ENCODE assay signal across 8 cellular contexts in the genomic region with DNA sequence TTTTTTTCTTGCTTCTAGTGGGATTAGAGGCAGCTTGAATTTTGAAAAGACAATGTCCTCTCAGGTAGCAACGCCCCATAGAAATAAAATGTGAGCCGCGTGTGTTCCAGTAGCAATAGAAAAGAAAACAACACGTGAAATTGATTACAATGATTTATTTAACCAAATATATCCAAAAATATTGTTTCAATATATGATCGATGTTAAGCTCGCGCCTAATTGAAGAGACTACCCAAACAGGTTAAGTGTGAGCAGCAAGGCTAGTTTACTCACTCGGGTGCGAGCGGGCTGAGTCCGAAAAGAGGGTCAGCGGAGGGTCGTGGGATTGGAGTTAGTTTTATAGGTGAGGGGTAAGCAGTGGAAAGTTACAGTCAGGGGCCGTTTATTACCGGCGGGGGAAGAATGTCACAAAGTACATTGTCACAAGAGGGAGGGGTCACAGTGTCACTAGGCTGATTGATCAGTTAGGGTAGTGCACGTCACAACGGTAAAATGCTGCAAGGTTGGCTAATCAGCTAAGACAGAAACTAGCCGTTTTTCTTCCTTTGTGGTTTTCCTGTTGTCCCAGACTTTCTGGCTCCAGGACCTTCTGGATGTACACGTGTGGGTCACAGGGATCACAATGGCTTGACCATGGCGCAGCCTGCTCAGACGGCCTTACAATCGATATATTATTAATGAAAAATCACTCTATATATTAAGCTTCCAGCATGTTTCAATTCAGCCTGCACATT. TPM values are rescaled to one million over a fixed set of nuclear protein-coding genes. Genes with fewer than 3 reads are reported as not detected.
DNase-seq lines count a peak whose midpoint lies in the region; ATAC-seq and TF ChIP-seq lines count a peak whose summit lies in the region.

No MANE protein-coding gene starts in this region.

- peak; percentile 57 for ATAC-seq in memory B cell (ENCODE audit: low read depth)
- ATAC-seq in GM21786 (IDR thresholded peaks at IDR 0.05; ENCODE audit: unreplicated experiment): no peak
- ATAC-seq in HG02840 (IDR thresholded peaks at IDR 0.05; ENCODE audit: low FRiP score, unreplicated experiment): no peak

- no peak for TF ChIP-seq CTCF in brain (conservative IDR thresholded peaks at IDR 0.05)

- peak overlapping the region; percentile 73 for H3K27ac ChIP-seq in CD8-positive, alpha-beta memory T cell (ENCODE audit: low read depth, low read length)

- no peaks in the 10 kb centered on the region for H3K9me3 Mint-ChIP-seq in CD8-positive, alpha-beta memory T cell
- H3K9me3 Mint-ChIP-seq in brain (peaks cover 20 to 48% (median 39%) of the 10 kb centered on the region in 5 experiments), memory B cell (peaks cover 2% of the 10 kb centered on the region)

- CTCF ChIA-PET in CD8-positive, alpha-beta memory T cell (lab: Charles Lee): no interaction called here

- H3K27me3 ChIP-seq in CD8-positive, alpha-beta memory T cell (ENCODE audit: insufficient read depth, low read length, poor library complexity, severe bottlenecking): no peaks in the 10 kb centered on the region

- H3K36me3 Mint-ChIP-seq in CD8-positive, alpha-beta memory T cell: peaks cover 0 to 5% (median 4%) of the 10 kb centered on the region in 3 donors
- H3K36me3 Mint-ChIP-seq in brain (peaks cover 34% of the 10 kb centered on the region), memory B cell (peaks cover 7% of the 10 kb centered on the region)

- DNase-seq in CD8-positive, alpha-beta memory T cell: peak in 1 of 5 donors; percentile 12
- peak; percentile 25 to 29 for DNase-seq in Kasumi-1 (lab: John Stamatoyannopoulos, UW)
- peak in 1 of 2 donors; percentile 20 for DNase-seq in memory B cell (ENCODE audit: low spot score in 2 of 2)
- no peak for DNase-seq in activated gamma-delta T cell (lab: John Stamatoyannopoulos, UW)
- no peak for DNase-seq in HT-29 (ENCODE audit: low spot score)

- peaks cover 9% of the 10 kb centered on the region for H3K4me1 ChIP-seq in CD8-positive, alpha-beta memory T cell (ENCODE audit: insufficient read depth, low read length)

- peak overlapping the region; percentile 89 to 98 (median 91) for H3K4me3 Mint-ChIP-seq in CD8-positive, alpha-beta memory T cell
- H3K4me3 Mint-ChIP-seq in brain (peak overlapping the region; percentile 90 to 100 (median 98)), memory B cell (peak overlapping the region; percentile 95)

- H3K36me3 ChIP-seq in CD8-positive, alpha-beta memory T cell (ENCODE audit: insufficient read depth, low read length): no peaks in the 10 kb centered on the region

- peaks cover 3 to 10% of the 10 kb centered on the region in 2 donors for H3K27me3 Mint-ChIP-seq in CD8-positive, alpha-beta memory T cell
- H3K27me3 Mint-ChIP-seq in brain (peaks cover 8% of the 10 kb centered on the region), memory B cell (no peaks in the 10 kb centered on the region)

- peak overlapping the region; percentile 91 for H3K4me3 ChIP-seq in CD8-positive, alpha-beta memory T cell (ENCODE audit: low read length)

- POLR2A ChIA-PET in CD8-positive, alpha-beta memory T cell (lab: Charles Lee): interaction anchor here (0.6 to 0.9 kb wide), 3 partner anchors 126 to 241 kb away, joined by 3 read pairs; no protein-coding TSS in a partner anchor

- peak overlapping the region in 7 of 8 donors; percentile 11 to 86 (median 76) for H3K27ac Mint-ChIP-seq in CD8-positive, alpha-beta memory T cell
- H3K27ac Mint-ChIP-seq in brain (peak overlapping the region; percentile 86 to 97 (median 96)), memory B cell (peak overlapping the region; percentile 91)

- H3K4me1 Mint-ChIP-seq in CD8-positive, alpha-beta memory T cell: peaks cover 25 to 42% (median 35%) of the 10 kb centered on the region in 3 donors
- H3K4me1 Mint-ChIP-seq in brain (peaks cover 36% of the 10 kb centered on the region), memory B cell (peaks cover 13% of the 10 kb centered on the region)

- H3K9me3 ChIP-seq in CD8-positive, alpha-beta memory T cell (ENCODE audit: low read length): no peaks in the 10 kb centered on the region

RNA-seq across cellular contexts. Expression of gene ZNF670, which starts 0.7 kb away (rescaled TPM):
- 1 to 10 TPM; 3.1 to 3.2 TPM for total RNA-seq in CD8-positive, alpha-beta memory T cell
- polyA plus RNA-seq in CD8-positive, alpha-beta memory T cell: 1.3 TPM
- polyA plus RNA-seq in brain (ENCODE audit: insufficient read depth, low read depth, low replicate concordance): 3.8 TPM
- total RNA-seq in HT-29 (2014; rRNA removed; shearing (Covaris generic)): 1.4 and 2.2 TPM in 2 replicates

RNA-seq across cellular contexts. Expression of gene ZNF669, which starts 24.8 kb away (rescaled TPM):
- 1 to 10 TPM; 9.4 to 10.0 TPM for total RNA-seq in CD8-positive, alpha-beta memory T cell
- 15.7 TPM for polyA plus RNA-seq in CD8-positive, alpha-beta memory T cell
- 10.7 TPM for polyA plus RNA-seq in brain (ENCODE audit: insufficient read depth, low read depth, low replicate concordance)
- total RNA-seq in HT-29 (2014; rRNA removed; shearing (Covaris generic)): 6.2 and 18.3 TPM in 2 replicates

Comparison
In these comparisons a context has a peak if more than half of its experiments do, and no peak if none do; other contexts are left out.
1. DNase-seq: peak in Kasumi-1 (2 of 2); none in activated gamma-delta T cell (single experiment) and HT-29 (single experiment).
2. Peak in every context shown above with its lines, with median percentiles within 50 percentile points of each other: H3K27ac Mint-ChIP-seq and H3K4me3 Mint-ChIP-seq.